1 cellular context compared by ENCODE assay signal in the genomic region with DNA sequence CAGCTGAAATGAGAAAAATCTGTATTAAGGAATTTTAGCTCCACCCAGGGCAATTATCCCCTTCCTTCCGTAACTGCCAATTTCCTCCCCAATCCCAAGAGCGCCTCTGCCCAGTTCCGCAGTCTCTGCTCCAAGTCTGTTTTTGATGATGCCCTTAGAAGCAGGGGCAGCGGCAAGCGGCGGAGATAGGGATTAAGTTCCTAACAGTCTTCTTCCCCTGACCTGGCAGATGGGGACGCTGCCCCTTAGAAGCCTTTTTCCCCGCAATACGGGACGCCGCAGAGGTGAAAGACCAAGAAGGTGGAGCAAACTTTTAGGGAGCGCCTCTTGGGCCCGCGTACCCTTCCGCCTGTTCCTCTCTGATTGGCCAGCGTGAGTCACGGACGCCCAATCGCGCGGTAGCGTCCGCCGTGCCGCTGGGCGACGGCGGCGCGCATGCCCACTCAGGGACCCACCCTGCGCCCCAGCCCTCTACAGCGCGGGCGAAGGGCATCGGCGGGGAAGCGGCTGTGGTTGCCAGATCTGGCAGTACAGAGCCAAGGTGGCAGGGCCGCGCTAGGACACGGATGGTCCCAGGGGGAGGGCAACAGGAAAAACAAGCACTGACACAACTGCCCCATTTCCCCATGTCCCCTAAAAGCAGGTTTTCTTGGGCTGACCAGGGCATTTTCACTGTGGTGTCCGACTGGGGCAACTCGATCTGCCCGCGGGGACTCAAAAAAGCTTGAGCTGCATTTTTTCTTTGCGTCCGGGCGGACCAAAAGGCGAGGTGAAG.
TF ChIP-seq lines count a peak whose summit lies in the region.

No MANE protein-coding gene starts in this region.

TF ChIP-seq in K562, 482 proteins besides CTCF, POLR2A, EP300 and RAD21 (continued from another document and continues in another):
- TF ChIP-seq, protein P1, sequence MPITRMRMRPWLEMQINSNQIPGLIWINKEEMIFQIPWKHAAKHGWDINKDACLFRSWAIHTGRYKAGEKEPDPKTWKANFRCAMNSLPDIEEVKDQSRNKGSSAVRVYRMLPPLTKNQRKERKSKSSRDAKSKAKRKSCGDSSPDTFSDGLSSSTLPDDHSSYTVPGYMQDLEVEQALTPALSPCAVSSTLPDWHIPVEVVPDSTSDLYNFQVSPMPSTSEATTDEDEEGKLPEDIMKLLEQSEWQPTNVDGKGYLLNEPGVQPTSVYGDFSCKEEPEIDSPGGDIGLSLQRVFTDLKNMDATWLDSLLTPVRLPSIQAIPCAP (CRISPR knock-in tag; IDR thresholded peaks at IDR 0.05; ENCODE audit: borderline replicate concordance) = no peak
- TF ChIP-seq RBM15 (IDR thresholded peaks at IDR 0.05; ENCODE audit: insufficient read depth, low read length) (no peak), ZNF644 (tag; IDR thresholded peaks at IDR 0.05; ENCODE audit: low read depth) (no peak), ARNT (IDR thresholded peaks at IDR 0.05) (no peak), SP1 (CRISPR knock-in tag; IDR thresholded peaks at IDR 0.05) (peak; percentile 39; the same call in 1 of the 2 replicates), ZHX1 (conservative IDR thresholded peaks at IDR 0.05; ENCODE audit: low read length) (no peak), AFF1 (IDR thresholded peaks at IDR 0.05; ENCODE audit: low read depth in 1 of 2, partially characterized antibody in 2 of 2) (peak in 1 of 2 experiments; percentile 40), KDM5B (IDR thresholded peaks at IDR 0.05; ENCODE audit: insufficient replicate concordance, low read depth, low read length) (peak; percentile 62), RNF2 (IDR thresholded peaks at IDR 0.05) (peak; percentile 29; the same call in 1 of the 2 replicates), HNRNPLL (IDR thresholded peaks at IDR 0.05; ENCODE audit: low read depth, low read length, poor library complexity, severe bottlenecking) (peak; percentile 79), ZBTB40 (IDR thresholded peaks at IDR 0.05) (peak; percentile 76), ZBTB40 (CRISPR knock-in tag; IDR thresholded peaks at IDR 0.05) (no peak), NFRKB (IDR thresholded peaks at IDR 0.05; ENCODE audit: low read depth) (0 out of 2 replicates have a peak, but pooled peaks have one; percentile 17), ETV6 (IDR thresholded peaks at IDR 0.05; ENCODE audit: borderline replicate concordance in 1 of 2, low read depth in 2 of 2, low read length in 1 of 2) (no peak), ETV6 (CRISPR knock-in tag; IDR thresholded peaks at IDR 0.05; ENCODE audit: borderline replicate concordance) (no peak), ZNF384 (IDR thresholded peaks at IDR 0.05; ENCODE audit: low read depth, low read length) (no peak), ZNF277 (CRISPR knock-in tag; IDR thresholded peaks at IDR 0.05; ENCODE audit: borderline replicate concordance) (no peak), ZNF175 (CRISPR knock-in tag; IDR thresholded peaks at IDR 0.05; ENCODE audit: low read depth) (peak; percentile 47; the same call in 1 of the 2 replicates), ATF7 (IDR thresholded peaks at IDR 0.05) (peak; percentile 20; the same call in 1 of the 2 replicates), CTBP1 (IDR thresholded peaks at IDR 0.05; ENCODE audit: borderline replicate concordance) (peak; percentile 65), ZKSCAN1 (IDR thresholded peaks at IDR 0.05; ENCODE audit: low read depth, low read length) (no peak), ELF1 (tag; IDR thresholded peaks at IDR 0.05) (peak; percentile 41), SUPT5H (IDR thresholded peaks at IDR 0.05) (peak; percentile 66), NFYB (IDR thresholded peaks at IDR 0.05; ENCODE audit: extremely low read depth, insufficient read length) (peak; percentile 59)
- TF ChIP-seq, protein P2, sequence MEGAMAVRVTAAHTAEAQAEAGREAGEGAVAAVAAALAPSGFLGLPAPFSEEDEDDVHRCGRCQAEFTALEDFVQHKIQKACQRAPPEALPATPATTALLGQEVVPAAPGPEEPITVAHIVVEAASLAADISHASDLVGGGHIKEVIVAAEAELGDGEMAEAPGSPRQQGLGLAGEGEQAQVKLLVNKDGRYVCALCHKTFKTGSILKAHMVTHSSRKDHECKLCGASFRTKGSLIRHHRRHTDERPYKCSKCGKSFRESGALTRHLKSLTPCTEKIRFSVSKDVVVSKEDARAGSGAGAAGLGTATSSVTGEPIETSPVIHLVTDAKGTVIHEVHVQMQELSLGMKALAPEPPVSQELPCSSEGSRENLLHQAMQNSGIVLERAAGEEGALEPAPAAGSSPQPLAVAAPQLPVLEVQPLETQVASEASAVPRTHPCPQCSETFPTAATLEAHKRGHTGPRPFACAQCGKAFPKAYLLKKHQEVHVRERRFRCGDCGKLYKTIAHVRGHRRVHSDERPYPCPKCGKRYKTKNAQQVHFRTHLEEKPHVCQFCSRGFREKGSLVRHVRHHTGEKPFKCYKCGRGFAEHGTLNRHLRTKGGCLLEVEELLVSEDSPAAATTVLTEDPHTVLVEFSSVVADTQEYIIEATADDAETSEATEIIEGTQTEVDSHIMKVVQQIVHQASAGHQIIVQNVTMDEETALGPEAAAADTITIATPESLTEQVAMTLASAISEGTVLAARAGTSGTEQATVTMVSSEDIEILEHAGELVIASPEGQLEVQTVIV (CRISPR knock-in tag; IDR thresholded peaks at IDR 0.05; ENCODE audit: borderline replicate concordance) = no peak
- TF ChIP-seq, protein P3, sequence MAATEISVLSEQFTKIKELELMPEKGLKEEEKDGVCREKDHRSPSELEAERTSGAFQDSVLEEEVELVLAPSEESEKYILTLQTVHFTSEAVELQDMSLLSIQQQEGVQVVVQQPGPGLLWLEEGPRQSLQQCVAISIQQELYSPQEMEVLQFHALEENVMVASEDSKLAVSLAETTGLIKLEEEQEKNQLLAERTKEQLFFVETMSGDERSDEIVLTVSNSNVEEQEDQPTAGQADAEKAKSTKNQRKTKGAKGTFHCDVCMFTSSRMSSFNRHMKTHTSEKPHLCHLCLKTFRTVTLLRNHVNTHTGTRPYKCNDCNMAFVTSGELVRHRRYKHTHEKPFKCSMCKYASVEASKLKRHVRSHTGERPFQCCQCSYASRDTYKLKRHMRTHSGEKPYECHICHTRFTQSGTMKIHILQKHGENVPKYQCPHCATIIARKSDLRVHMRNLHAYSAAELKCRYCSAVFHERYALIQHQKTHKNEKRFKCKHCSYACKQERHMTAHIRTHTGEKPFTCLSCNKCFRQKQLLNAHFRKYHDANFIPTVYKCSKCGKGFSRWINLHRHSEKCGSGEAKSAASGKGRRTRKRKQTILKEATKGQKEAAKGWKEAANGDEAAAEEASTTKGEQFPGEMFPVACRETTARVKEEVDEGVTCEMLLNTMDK (IDR thresholded peaks at IDR 0.05; ENCODE audit: borderline replicate concordance, insufficient read depth, low read depth, low read length, poor library complexity, severe bottlenecking) = no peak
